In the genomic region with DNA sequence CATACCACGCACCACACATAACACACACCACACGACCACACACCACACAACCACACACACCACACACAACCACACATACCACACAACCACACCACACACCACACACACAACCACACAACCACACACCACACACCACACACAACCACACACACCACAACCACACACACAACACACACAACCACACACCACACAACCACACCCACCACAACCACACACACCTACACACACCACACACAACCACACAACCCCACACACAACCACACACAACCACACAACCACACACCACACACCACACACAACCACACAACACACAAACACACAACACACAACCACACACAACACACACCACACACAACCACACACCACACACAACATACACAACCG, we compare ENCODE assay signal across 22 cellular contexts. TPM values are rescaled to one million over a fixed set of nuclear protein-coding genes. Genes with fewer than 3 reads are reported as not detected.
"Had no signal": no experiment of that assay in that cellular context is flagged by ENCODE, and none has a peak within 500 bp of the region (broad histone marks: within the 10 kb centered on the region; RNA-seq: fewer than 3 reads in every experiment).

No MANE protein-coding gene starts in this region.

- H3K9me3 Mint-ChIP-seq: activated CD8-positive, alpha-beta T cell treated with anti-CD3 and anti-CD28 coated beads for 36 hours; activated naive CD8-positive, alpha-beta T cell treated with anti-CD3 and anti-CD28 coated beads for 36 hours; activated T-cell treated with anti-CD3 and anti-CD28 coated beads, Interleukin-2, amount 50 U/mL, for 72 hours; naive thymus-derived CD4-positive, alpha-beta T cell; stimulated activated memory B cell treated with anti-CD40 and anti-IgM and Interleukin-4, amounts not matched to agents 10 μg/mL and 1 μg/mL and 100 μg/mL, for 72 hours; T-helper 1 cell treated with Interleukin-12 subunit alpha and Interleukin-12 subunit beta and Interleukin-4 antibody, amounts not matched to agents 30 μg/mL and 1 μg/mL, for 36 hours had no signal

- H3K79me2 ChIP-seq: parathyroid adenoma had no signal

- ATAC-seq: activated CD4-positive, alpha-beta T cell treated with anti-CD3 and anti-CD28 coated beads for 36 hours; activated CD8-positive, alpha-beta T cell treated with anti-CD3 and anti-CD28 coated beads for 36 hours; activated T-cell treated with anti-CD3 and anti-CD28 coated beads, Interleukin-2, amount 50 U/mL, for 72 hours; gastroesophageal sphincter; left lobe of liver; mucosa of descending colon; naive thymus-derived CD4-positive, alpha-beta T cell; stimulated activated memory B cell treated with anti-CD40 and anti-IgM and Interleukin-4, amounts not matched to agents 10 μg/mL and 1 μg/mL and 100 μg/mL, for 72 hours had no signal

- H3K4me1 Mint-ChIP-seq: activated naive CD8-positive, alpha-beta T cell treated with anti-CD3 and anti-CD28 coated beads for 36 hours; stimulated activated memory B cell treated with anti-CD40 and anti-IgM and Interleukin-4, amounts not matched to agents 10 μg/mL and 1 μg/mL and 100 μg/mL, for 72 hours had no signal

- H3K27me3 ChIP-seq: brain microvascular endothelial cell, thyroid gland, uterus had no signal

- H2AFZ ChIP-seq: parathyroid adenoma had no signal

- H3K36me3 ChIP-seq: brain microvascular endothelial cell, gastroesophageal sphincter, neutrophil, thyroid gland, uterus had no signal

- H3K27ac Mint-ChIP-seq: activated CD4-positive, alpha-beta T cell treated with anti-CD3 and anti-CD28 coated beads for 36 hours; activated CD8-positive, alpha-beta T cell treated with anti-CD3 and anti-CD28 coated beads for 36 hours; activated naive CD8-positive, alpha-beta T cell treated with anti-CD3 and anti-CD28 coated beads for 36 hours; activated T-cell treated with anti-CD3 and anti-CD28 coated beads, Interleukin-2, amount 50 U/mL, for 72 hours; naive thymus-derived CD4-positive, alpha-beta T cell; stimulated activated memory B cell treated with anti-CD40 and anti-IgM and Interleukin-4, amounts not matched to agents 10 μg/mL and 1 μg/mL and 100 μg/mL, for 72 hours; T-helper 1 cell treated with Interleukin-12 subunit alpha and Interleukin-12 subunit beta and Interleukin-4 antibody, amounts not matched to agents 30 μg/mL and 1 μg/mL, for 36 hours had no signal

- H3K27ac ChIP-seq: brain microvascular endothelial cell, gastroesophageal sphincter, neutrophil, parathyroid adenoma, thyroid gland, uterus had no signal

- H3K9me3 ChIP-seq: gastroesophageal sphincter, mucosa of descending colon, neutrophil, thyroid gland, uterus had no signal

- H3K4me3 ChIP-seq: gastroesophageal sphincter, mucosa of descending colon, thyroid gland, uterus had no signal

- H3K9ac ChIP-seq: parathyroid adenoma had no signal

- DNase-seq: activated CD8-positive, alpha-beta T cell treated with anti-CD3 and anti-CD28 coated beads for 36 hours; activated naive CD8-positive, alpha-beta T cell treated with anti-CD3 and anti-CD28 coated beads for 36 hours; brain microvascular endothelial cell; cortex of kidney; effector CD4-positive, alpha-beta T cell; mucosa of descending colon; stimulated activated CD4-positive, alpha-beta T cell treated with anti-CD3 and anti-CD28 coated beads, Interleukin-2, amount 100 ng/mL, for 48 hours; thyroid gland; uterus had no signal

- H3K4me3 Mint-ChIP-seq: activated CD4-positive, alpha-beta T cell treated with anti-CD3 and anti-CD28 coated beads for 36 hours; activated CD8-positive, alpha-beta T cell treated with anti-CD3 and anti-CD28 coated beads for 36 hours; activated naive CD8-positive, alpha-beta T cell treated with anti-CD3 and anti-CD28 coated beads for 36 hours; activated T-cell treated with anti-CD3 and anti-CD28 coated beads, Interleukin-2, amount 50 U/mL, for 72 hours; naive thymus-derived CD4-positive, alpha-beta T cell; stimulated activated memory B cell treated with anti-CD40 and anti-IgM and Interleukin-4, amounts not matched to agents 10 μg/mL and 1 μg/mL and 100 μg/mL, for 72 hours; T-helper 1 cell treated with Interleukin-12 subunit alpha and Interleukin-12 subunit beta and Interleukin-4 antibody, amounts not matched to agents 30 μg/mL and 1 μg/mL, for 36 hours had no signal

- H3K36me3 Mint-ChIP-seq: activated naive CD8-positive, alpha-beta T cell treated with anti-CD3 and anti-CD28 coated beads for 36 hours; naive thymus-derived CD4-positive, alpha-beta T cell; stimulated activated memory B cell treated with anti-CD40 and anti-IgM and Interleukin-4, amounts not matched to agents 10 μg/mL and 1 μg/mL and 100 μg/mL, for 72 hours had no signal

- H3K4me1 ChIP-seq: uterus had no signal

RNA-seq across cellular contexts. Expression of a gene that starts 24.1 kb away (rescaled TPM):
- total RNA-seq: activated CD4-positive, alpha-beta T cell treated with anti-CD3 and anti-CD28 coated beads for 36 hours; activated CD8-positive, alpha-beta T cell treated with anti-CD3 and anti-CD28 coated beads for 36 hours; activated naive CD8-positive, alpha-beta T cell treated with anti-CD3 and anti-CD28 coated beads for 36 hours; activated T-cell treated with anti-CD3 and anti-CD28 coated beads, Interleukin-2, amount 50 U/mL, for 72 hours; endothelial cell of umbilical vein; fibroblast of lung; gastroesophageal sphincter; mammary epithelial cell; naive thymus-derived CD4-positive, alpha-beta T cell; thyroid gland had no signal
- polyA plus RNA-seq: endothelial cell of umbilical vein; fibroblast of lung; keratinocyte; mammary epithelial cell; naive thymus-derived CD4-positive, alpha-beta T cell had no signal

RNA-seq across cellular contexts. Expression of a gene that starts 42.5 kb away (rescaled TPM):
- total RNA-seq: activated CD8-positive, alpha-beta T cell treated with anti-CD3 and anti-CD28 coated beads for 36 hours; activated naive CD8-positive, alpha-beta T cell treated with anti-CD3 and anti-CD28 coated beads for 36 hours; activated T-cell treated with anti-CD3 and anti-CD28 coated beads, Interleukin-2, amount 50 U/mL, for 72 hours; endothelial cell of umbilical vein; left lobe of liver; naive thymus-derived CD4-positive, alpha-beta T cell had no signal
- polyA plus RNA-seq: endothelial cell of umbilical vein; keratinocyte; mammary epithelial cell; naive thymus-derived CD4-positive, alpha-beta T cell had no signal
